Comparison of ENCODE assay signal across 1 cellular context in the genomic region with DNA sequence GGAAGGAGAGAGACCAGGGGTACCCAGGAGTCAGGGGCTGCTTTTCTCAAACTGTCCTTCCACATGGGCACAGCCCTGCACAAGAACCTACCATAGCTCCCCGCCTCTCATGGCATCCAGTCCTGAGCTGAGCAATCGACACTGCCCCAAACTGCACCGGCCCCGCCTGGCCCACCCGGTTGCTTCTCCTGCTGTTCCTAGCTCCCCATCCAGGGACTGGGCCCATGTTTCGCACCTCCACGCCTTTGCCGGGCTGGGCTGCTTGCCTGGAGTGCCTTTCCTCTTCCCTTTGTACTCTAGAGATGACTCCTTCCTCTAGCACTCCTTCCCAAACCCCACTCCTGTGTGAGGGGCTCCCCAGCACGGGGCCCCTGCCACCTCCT.
TF ChIP-seq lines count a peak whose summit lies in the region.

No MANE protein-coding gene starts in this region.

TF ChIP-seq in H1, 55 proteins besides CTCF, POLR2A, EP300 and RAD21 (continued from another document):
- TF ChIP-seq JUND (IDR thresholded peaks at IDR 0.05; ENCODE audit: low read length) (no peak), KDM5A (IDR thresholded peaks at IDR 0.05; ENCODE audit: low read length) (no peak), NRF1 (IDR thresholded peaks at IDR 0.05; ENCODE audit: low read depth, low read length) (no peak), RNF2 (IDR thresholded peaks at IDR 0.05; ENCODE audit: borderline replicate concordance, low read depth, low read length, missing control alignments, poor library complexity, severe bottlenecking) (no peak), SRF (IDR thresholded peaks at IDR 0.05; ENCODE audit: low read depth, low read length) (no peak), SAP30 (IDR thresholded peaks at IDR 0.05; ENCODE audit: insufficient read depth, insufficient replicate concordance, low read length) (no peak), NANOG (IDR thresholded peaks at IDR 0.05; ENCODE audit: insufficient read depth, low read depth, low read length, poor library complexity, severe bottlenecking) (no peak), GTF2F1 (IDR thresholded peaks at IDR 0.05; ENCODE audit: borderline replicate concordance, low read depth, low read length) (no peak)
TF ChIP-seq in H1: peak in this region for 0.
